Comparison of ENCODE assay signal across 1 cellular context in the genomic region with DNA sequence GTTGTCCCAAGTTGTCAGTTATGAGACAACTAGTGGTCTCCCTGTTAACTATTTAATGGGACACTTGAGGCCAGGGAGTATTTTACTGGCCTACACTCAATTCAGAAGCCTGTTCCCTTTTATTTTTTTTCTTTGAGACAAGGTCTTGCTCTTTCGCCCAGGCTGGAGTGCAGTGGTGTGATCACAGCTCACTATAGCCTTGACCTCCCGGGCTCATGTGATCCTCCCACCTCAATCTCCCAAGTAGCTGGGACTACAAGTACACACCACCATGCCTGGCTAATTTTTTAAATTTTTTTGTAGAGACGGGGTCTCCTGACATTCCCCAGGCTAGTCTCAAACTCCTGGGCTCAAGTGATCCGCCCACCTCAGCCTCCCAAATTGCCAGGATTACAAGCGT. TPM values are rescaled to one million over a fixed set of nuclear protein-coding genes. Genes with fewer than 3 reads are reported as not detected.
"Had no signal": no experiment of that assay in that cellular context is flagged by ENCODE, and none has a peak within 500 bp of the region (broad histone marks: within the 10 kb centered on the region; RNA-seq: fewer than 3 reads in every experiment).

No MANE protein-coding gene starts in this region.

RNA-seq across cellular contexts. Expression of a gene that starts 27.5 kb away (rescaled TPM):
- total RNA-seq: natural killer cell treated with Interleukin-12 subunit alpha and Interleukin-12 subunit beta and Interleukin-15 and Interleukin-18, amount 100 ng/mL, for 72 hours had no signal
